Comparison of ENCODE assay signal across 3 cellular contexts in the genomic region with DNA sequence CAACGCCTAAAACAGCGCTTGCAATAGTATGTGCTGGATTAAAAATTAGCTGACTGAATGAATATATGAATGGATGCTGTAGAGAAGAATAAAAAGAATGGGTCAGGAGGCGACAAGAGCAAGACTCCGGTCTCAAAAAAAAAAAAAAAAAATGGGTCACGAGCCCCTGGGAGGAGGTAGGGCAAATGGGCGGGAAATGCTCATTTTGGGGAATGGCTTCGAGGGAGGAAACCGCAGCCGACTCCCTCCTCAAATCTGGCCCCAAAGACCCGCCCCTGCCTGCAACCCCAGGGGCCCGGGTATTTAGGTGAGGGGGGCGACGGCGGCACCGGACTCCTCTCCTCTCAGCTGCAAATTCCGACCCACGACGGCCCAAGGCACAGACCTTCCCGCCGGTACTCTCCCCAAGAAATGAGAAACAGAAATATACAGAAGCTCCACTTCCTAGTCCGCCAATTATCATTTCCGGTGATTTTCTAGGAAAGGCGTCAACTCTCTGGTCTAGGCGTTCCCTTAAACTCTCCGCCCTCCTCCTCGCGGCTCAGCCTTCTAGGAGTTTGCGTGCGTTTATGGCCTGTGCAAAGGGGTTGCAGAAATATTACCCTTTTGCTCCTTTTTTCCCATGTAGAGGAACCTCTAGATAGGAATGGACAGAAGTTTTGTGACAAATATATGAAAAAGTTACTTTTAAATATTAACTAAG.
TF ChIP-seq lines count a peak whose summit lies in the region.

Gene ZNF311 (minus strand): TSS at position 133 of the 703 bp plus-strand sequence. CDS start 1,361 bp downstream, outside the sequence.

TF ChIP-seq in liver, 16 proteins besides CTCF, POLR2A, EP300 and RAD21 (continued from another document):
- TF ChIP-seq, protein P1, sequence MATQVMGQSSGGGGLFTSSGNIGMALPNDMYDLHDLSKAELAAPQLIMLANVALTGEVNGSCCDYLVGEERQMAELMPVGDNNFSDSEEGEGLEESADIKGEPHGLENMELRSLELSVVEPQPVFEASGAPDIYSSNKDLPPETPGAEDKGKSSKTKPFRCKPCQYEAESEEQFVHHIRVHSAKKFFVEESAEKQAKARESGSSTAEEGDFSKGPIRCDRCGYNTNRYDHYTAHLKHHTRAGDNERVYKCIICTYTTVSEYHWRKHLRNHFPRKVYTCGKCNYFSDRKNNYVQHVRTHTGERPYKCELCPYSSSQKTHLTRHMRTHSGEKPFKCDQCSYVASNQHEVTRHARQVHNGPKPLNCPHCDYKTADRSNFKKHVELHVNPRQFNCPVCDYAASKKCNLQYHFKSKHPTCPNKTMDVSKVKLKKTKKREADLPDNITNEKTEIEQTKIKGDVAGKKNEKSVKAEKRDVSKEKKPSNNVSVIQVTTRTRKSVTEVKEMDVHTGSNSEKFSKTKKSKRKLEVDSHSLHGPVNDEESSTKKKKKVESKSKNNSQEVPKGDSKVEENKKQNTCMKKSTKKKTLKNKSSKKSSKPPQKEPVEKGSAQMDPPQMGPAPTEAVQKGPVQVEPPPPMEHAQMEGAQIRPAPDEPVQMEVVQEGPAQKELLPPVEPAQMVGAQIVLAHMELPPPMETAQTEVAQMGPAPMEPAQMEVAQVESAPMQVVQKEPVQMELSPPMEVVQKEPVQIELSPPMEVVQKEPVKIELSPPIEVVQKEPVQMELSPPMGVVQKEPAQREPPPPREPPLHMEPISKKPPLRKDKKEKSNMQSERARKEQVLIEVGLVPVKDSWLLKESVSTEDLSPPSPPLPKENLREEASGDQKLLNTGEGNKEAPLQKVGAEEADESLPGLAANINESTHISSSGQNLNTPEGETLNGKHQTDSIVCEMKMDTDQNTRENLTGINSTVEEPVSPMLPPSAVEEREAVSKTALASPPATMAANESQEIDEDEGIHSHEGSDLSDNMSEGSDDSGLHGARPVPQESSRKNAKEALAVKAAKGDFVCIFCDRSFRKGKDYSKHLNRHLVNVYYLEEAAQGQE (IDR thresholded peaks at IDR 0.05), result no peak
- no peak for TF ChIP-seq RXRA (IDR thresholded peaks at IDR 0.05)

TF ChIP-seq in HepG2, 621 proteins besides CTCF, POLR2A, EP300 and RAD21 (continued from another document):
- TF ChIP-seq MAFK (conservative IDR thresholded peaks at IDR 0.05 in 1 of 2, IDR thresholded peaks at IDR 0.05 in 1 of 2; ENCODE audit: low read length in 2 of 2), result 0 out of 4 replicates have a peak, but pooled peaks of 1 of the 2 experiments have one; percentile 6

TF ChIP-seq in SK-N-SH treated with all-trans-retinoic acid at 6 μM for 48 hours, 23 proteins besides CTCF, POLR2A, EP300 and RAD21 (continued from another document):
- no peak for TF ChIP-seq OSR1 (CRISPR knock-in tag; IDR thresholded peaks at IDR 0.05)
- no peak for TF ChIP-seq ESRRG (CRISPR knock-in tag; IDR thresholded peaks at IDR 0.05)
- no peak for TF ChIP-seq ZNF8 (CRISPR knock-in tag; IDR thresholded peaks at IDR 0.05)
- no peak for TF ChIP-seq ZFP30 (CRISPR knock-in tag; IDR thresholded peaks at IDR 0.05)
- TF ChIP-seq CREB5 (CRISPR knock-in tag; IDR thresholded peaks at IDR 0.05; ENCODE audit: low read depth), result no peak
- no peak for TF ChIP-seq ZNF565 (CRISPR knock-in tag; conservative IDR thresholded peaks at IDR 0.05; ENCODE audit: low read depth)
- no peak for TF ChIP-seq CSRNP3 (CRISPR knock-in tag; IDR thresholded peaks at IDR 0.05)
- no peak for TF ChIP-seq POU6F1 (CRISPR knock-in tag; IDR thresholded peaks at IDR 0.05; ENCODE audit: borderline replicate concordance, low read depth)
- no peak for TF ChIP-seq TSHZ2 (CRISPR knock-in tag; IDR thresholded peaks at IDR 0.05)
